Comparison of ENCODE assay signal across 13 cellular contexts in genomic region chr10:114911052-114911697, GRCh38. TPM values are rescaled to one million over a fixed set of nuclear protein-coding genes. Genes with fewer than 3 reads are reported as not detected.
DNase-seq lines count a peak whose midpoint lies in the region; ATAC-seq and TF ChIP-seq lines count a peak whose summit lies in the region.
"Had no signal": no experiment of that assay in that cellular context is flagged by ENCODE, and none has a peak within 500 bp of the region (broad histone marks: within the 10 kb centered on the region; RNA-seq: fewer than 3 reads in every experiment).

No MANE protein-coding gene starts in this region.

- H3K4me3 Mint-ChIP-seq in activated CD8-positive, alpha-beta T cell treated with anti-CD3 and anti-CD28 coated beads for 36 hours: peak overlapping the region; percentile 15
- no peak overlapping the region for H3K4me3 Mint-ChIP-seq in CD4-positive, alpha-beta T cell

- H3K27me3 ChIP-seq in heart left ventricle: no peaks in the 10 kb centered on the region
- no peaks in the 10 kb centered on the region for H3K27me3 ChIP-seq in CD4-positive, alpha-beta T cell (ENCODE audit: control insufficient read depth, insufficient read depth, low read length)

- in situ Hi-C loops in GM13977 (cut with MboI; ENCODE audit: low pct_unique_long_range_greater_than_20kb, low sequenced_read_pairs, unreplicated experiment): no loop called here

- CTCF ChIA-PET in activated CD8-positive, alpha-beta T cell treated with anti-CD3 and anti-CD28 coated beads for 36 hours (lab: Charles Lee): no interaction called here
- CTCF ChIA-PET in CD4-positive, alpha-beta T cell (lab: Charles Lee): no interaction called here

- WGBS in heart left ventricle, 4 donors: 71 to 78% (median 73%) methylated on average over 4 of the region's 4 CpGs

- TF ChIP-seq POLR2A in heart left ventricle (IDR thresholded peaks at IDR 0.05): no peak
- no peak for TF ChIP-seq POLR2A in erythroblast (IDR thresholded peaks at IDR 0.05; ENCODE audit: low read length)

- H3K36me3 ChIP-seq in heart left ventricle: no peaks in the 10 kb centered on the region
- H3K36me3 ChIP-seq: thoracic aorta had no signal

- H3K4me1 Mint-ChIP-seq in activated CD8-positive, alpha-beta T cell treated with anti-CD3 and anti-CD28 coated beads for 36 hours (ENCODE audit: low read depth): peaks cover 22% of the 10 kb centered on the region
- no peaks in the 10 kb centered on the region for H3K4me1 Mint-ChIP-seq in CD4-positive, alpha-beta T cell (ENCODE audit: low read depth)

- H3K4me3 ChIP-seq in heart left ventricle: no peak overlapping the region
- H3K4me3 ChIP-seq: thoracic aorta had no signal

- intact Hi-C loops in activated CD8-positive, alpha-beta T cell treated with anti-CD3 and anti-CD28 coated beads for 36 hours (cut with micrococcal nuclease): no loop called here
- intact Hi-C loops in heart left ventricle (cut with DNase I): no loop called here
- intact Hi-C loops in CD4-positive, alpha-beta T cell (cut with DNase I, micrococcal nuclease): no loop called here

- H3K9me3 ChIP-seq in heart left ventricle: no peaks in the 10 kb centered on the region
- H3K9me3 ChIP-seq in CD4-positive, alpha-beta T cell (ENCODE audit: control insufficient read depth, low read length): no peaks in the 10 kb centered on the region
- H3K9me3 ChIP-seq: thoracic aorta had no signal

- H3K27ac ChIP-seq in heart left ventricle: no peak overlapping the region
- H3K27ac ChIP-seq in CD4-positive, alpha-beta T cell (ENCODE audit: low read depth, low read length): no peak overlapping the region
- H3K27ac ChIP-seq: C4-2B, thoracic aorta had no signal

- DNase-seq in GM13977 (ENCODE audit: low spot score): peak; percentile 16
- DNase-seq in activated CD8-positive, alpha-beta T cell treated with anti-CD3 and anti-CD28 coated beads for 36 hours: no peak
- DNase-seq in heart left ventricle: no peak
- no peak for DNase-seq in erythroblast (lab: John Stamatoyannopoulos, UW)
- DNase-seq in stimulated activated naive CD4-positive, alpha-beta T cell (lab: John Stamatoyannopoulos, UW): no peak
- DNase-seq in CD4-positive, alpha-beta T cell: no peak
- DNase-seq: activated T-cell treated with anti-CD3 and anti-CD28 coated beads for 4 hours; stimulated activated CD4-positive, alpha-beta T cell treated with anti-CD3 and anti-CD28 coated beads, Interleukin-4, amount 100 ng/mL, for 1 hour had no signal

- peaks cover 7% of the 10 kb centered on the region for H3K27me3 Mint-ChIP-seq in activated CD8-positive, alpha-beta T cell treated with anti-CD3 and anti-CD28 coated beads for 36 hours
- peaks cover 17% of the 10 kb centered on the region for H3K27me3 Mint-ChIP-seq in CD4-positive, alpha-beta T cell

- ATAC-seq in GM19455 (IDR thresholded peaks at IDR 0.05; ENCODE audit: unreplicated experiment) (peak; percentile 67), HG02973 (IDR thresholded peaks at IDR 0.05; ENCODE audit: unreplicated experiment) (peak; percentile 77), heart left ventricle (no peak)
- peak; percentile 57 for ATAC-seq in activated CD8-positive, alpha-beta T cell treated with anti-CD3 and anti-CD28 coated beads for 36 hours
- no peak for ATAC-seq in CD4-positive, alpha-beta T cell (ENCODE audit: poor library complexity)
- ATAC-seq: left lobe of liver had no signal

- H3K4me1 ChIP-seq in heart left ventricle: no peaks in the 10 kb centered on the region

- no peak for TF ChIP-seq CTCF in GM13977 (IDR thresholded peaks at IDR 0.05; ENCODE audit: extremely low read depth, insufficient read depth, missing control alignments)
- TF ChIP-seq CTCF in activated CD8-positive, alpha-beta T cell treated with anti-CD3 and anti-CD28 coated beads for 36 hours (IDR thresholded peaks at IDR 0.05): no peak
- no peak for TF ChIP-seq CTCF in heart left ventricle (IDR thresholded peaks at IDR 0.05)
- TF ChIP-seq CTCF in CD4-positive, alpha-beta T cell (IDR thresholded peaks at IDR 0.05): no peak

- H3K9me3 Mint-ChIP-seq in activated CD8-positive, alpha-beta T cell treated with anti-CD3 and anti-CD28 coated beads for 36 hours: no peaks in the 10 kb centered on the region
- H3K9me3 Mint-ChIP-seq in CD4-positive, alpha-beta T cell: no peaks in the 10 kb centered on the region

- no peaks in the 10 kb centered on the region for H3K36me3 Mint-ChIP-seq in activated CD8-positive, alpha-beta T cell treated with anti-CD3 and anti-CD28 coated beads for 36 hours (ENCODE audit: low read depth)
- H3K36me3 Mint-ChIP-seq in CD4-positive, alpha-beta T cell (ENCODE audit: low read depth): no peaks in the 10 kb centered on the region

- POLR2A ChIA-PET in activated CD8-positive, alpha-beta T cell treated with anti-CD3 and anti-CD28 coated beads for 36 hours (lab: Charles Lee): no interaction called here
- POLR2A ChIA-PET in CD4-positive, alpha-beta T cell (lab: Charles Lee): no interaction called here

- peak overlapping the region; percentile 50 for H3K27ac Mint-ChIP-seq in activated CD8-positive, alpha-beta T cell treated with anti-CD3 and anti-CD28 coated beads for 36 hours
- H3K27ac Mint-ChIP-seq in CD4-positive, alpha-beta T cell: no peak overlapping the region

RNA-seq across cellular contexts. Expression of gene TRUB1, which starts 26.8 kb away (rescaled TPM):
- 10 to 100 TPM; 14.9 to 16.8 TPM for total RNA-seq in activated CD8-positive, alpha-beta T cell treated with anti-CD3 and anti-CD28 coated beads for 36 hours
- total RNA-seq in heart left ventricle: 10 to 100 TPM; 10.0 to 31.7 (median 19.0) TPM
- polyA plus RNA-seq in heart left ventricle: 1 to 10 TPM; 4.9 to 7.4 TPM
- total RNA-seq in CD4-positive, alpha-beta T cell: 1 to 10 TPM; 5.9 to 7.7 TPM

Comparison
In these comparisons a context has a peak if more than half of its experiments do, and no peak if none do; other contexts are left out.
1. ATAC-seq: peak in GM19455 (single experiment), HG02973 (single experiment) and activated CD8-positive, alpha-beta T cell treated with anti-CD3 and anti-CD28 coated beads for 36 hours (single experiment); none in heart left ventricle (0 of 4) and CD4-positive, alpha-beta T cell (single experiment).